ENCODE assay signal across 1 cellular context in genomic region chr7:1531263-1531978, GRCh38.
TF ChIP-seq lines count a peak whose summit lies in the region.

No MANE protein-coding gene starts in this region.

TF ChIP-seq in K562, 482 proteins besides CTCF, POLR2A, EP300 and RAD21:
- TF ChIP-seq MAX (CRISPR knock-in tag; IDR thresholded peaks at IDR 0.05) = peak; percentile 54; the same call in 1 of the 2 replicates
- 0 out of 2 replicates have a peak, but pooled peaks have one; percentile 44 for TF ChIP-seq USF1 (CRISPR knock-in tag; IDR thresholded peaks at IDR 0.05)
- 0 out of 4 replicates have a peak, but pooled peaks of 1 of the 2 experiments have one; percentile 36 for TF ChIP-seq MAZ (CRISPR knock-in tag; conservative IDR thresholded peaks at IDR 0.05 in 1 of 2, IDR thresholded peaks at IDR 0.05 in 1 of 2)
- TF ChIP-seq BHLHE40 (IDR thresholded peaks at IDR 0.05; ENCODE audit: low read length) = peak; percentile 57; the same call in 1 of the 2 replicates
- TF ChIP-seq CREM (IDR thresholded peaks at IDR 0.05; ENCODE audit: low read depth) = no peak; the same call in 1 of the 2 replicates
- peak; percentile 96 for TF ChIP-seq SAFB (IDR thresholded peaks at IDR 0.05; ENCODE audit: borderline replicate concordance, low read depth, low read length)
- TF ChIP-seq RBBP5 (IDR thresholded peaks at IDR 0.05; ENCODE audit: borderline replicate concordance, insufficient read depth, low read length, poor library complexity, severe bottlenecking) = peak; percentile 53
- TF ChIP-seq PCBP1 (IDR thresholded peaks at IDR 0.05; ENCODE audit: low read depth, low read length, poor library complexity, severe bottlenecking) = peak; percentile 47
- TF ChIP-seq KDM5B (IDR thresholded peaks at IDR 0.05; ENCODE audit: insufficient replicate concordance, low read depth, low read length) = peak; percentile 31
- TF ChIP-seq L3MBTL2 (IDR thresholded peaks at IDR 0.05) = peak; percentile 68
- TF ChIP-seq, protein P1, sequence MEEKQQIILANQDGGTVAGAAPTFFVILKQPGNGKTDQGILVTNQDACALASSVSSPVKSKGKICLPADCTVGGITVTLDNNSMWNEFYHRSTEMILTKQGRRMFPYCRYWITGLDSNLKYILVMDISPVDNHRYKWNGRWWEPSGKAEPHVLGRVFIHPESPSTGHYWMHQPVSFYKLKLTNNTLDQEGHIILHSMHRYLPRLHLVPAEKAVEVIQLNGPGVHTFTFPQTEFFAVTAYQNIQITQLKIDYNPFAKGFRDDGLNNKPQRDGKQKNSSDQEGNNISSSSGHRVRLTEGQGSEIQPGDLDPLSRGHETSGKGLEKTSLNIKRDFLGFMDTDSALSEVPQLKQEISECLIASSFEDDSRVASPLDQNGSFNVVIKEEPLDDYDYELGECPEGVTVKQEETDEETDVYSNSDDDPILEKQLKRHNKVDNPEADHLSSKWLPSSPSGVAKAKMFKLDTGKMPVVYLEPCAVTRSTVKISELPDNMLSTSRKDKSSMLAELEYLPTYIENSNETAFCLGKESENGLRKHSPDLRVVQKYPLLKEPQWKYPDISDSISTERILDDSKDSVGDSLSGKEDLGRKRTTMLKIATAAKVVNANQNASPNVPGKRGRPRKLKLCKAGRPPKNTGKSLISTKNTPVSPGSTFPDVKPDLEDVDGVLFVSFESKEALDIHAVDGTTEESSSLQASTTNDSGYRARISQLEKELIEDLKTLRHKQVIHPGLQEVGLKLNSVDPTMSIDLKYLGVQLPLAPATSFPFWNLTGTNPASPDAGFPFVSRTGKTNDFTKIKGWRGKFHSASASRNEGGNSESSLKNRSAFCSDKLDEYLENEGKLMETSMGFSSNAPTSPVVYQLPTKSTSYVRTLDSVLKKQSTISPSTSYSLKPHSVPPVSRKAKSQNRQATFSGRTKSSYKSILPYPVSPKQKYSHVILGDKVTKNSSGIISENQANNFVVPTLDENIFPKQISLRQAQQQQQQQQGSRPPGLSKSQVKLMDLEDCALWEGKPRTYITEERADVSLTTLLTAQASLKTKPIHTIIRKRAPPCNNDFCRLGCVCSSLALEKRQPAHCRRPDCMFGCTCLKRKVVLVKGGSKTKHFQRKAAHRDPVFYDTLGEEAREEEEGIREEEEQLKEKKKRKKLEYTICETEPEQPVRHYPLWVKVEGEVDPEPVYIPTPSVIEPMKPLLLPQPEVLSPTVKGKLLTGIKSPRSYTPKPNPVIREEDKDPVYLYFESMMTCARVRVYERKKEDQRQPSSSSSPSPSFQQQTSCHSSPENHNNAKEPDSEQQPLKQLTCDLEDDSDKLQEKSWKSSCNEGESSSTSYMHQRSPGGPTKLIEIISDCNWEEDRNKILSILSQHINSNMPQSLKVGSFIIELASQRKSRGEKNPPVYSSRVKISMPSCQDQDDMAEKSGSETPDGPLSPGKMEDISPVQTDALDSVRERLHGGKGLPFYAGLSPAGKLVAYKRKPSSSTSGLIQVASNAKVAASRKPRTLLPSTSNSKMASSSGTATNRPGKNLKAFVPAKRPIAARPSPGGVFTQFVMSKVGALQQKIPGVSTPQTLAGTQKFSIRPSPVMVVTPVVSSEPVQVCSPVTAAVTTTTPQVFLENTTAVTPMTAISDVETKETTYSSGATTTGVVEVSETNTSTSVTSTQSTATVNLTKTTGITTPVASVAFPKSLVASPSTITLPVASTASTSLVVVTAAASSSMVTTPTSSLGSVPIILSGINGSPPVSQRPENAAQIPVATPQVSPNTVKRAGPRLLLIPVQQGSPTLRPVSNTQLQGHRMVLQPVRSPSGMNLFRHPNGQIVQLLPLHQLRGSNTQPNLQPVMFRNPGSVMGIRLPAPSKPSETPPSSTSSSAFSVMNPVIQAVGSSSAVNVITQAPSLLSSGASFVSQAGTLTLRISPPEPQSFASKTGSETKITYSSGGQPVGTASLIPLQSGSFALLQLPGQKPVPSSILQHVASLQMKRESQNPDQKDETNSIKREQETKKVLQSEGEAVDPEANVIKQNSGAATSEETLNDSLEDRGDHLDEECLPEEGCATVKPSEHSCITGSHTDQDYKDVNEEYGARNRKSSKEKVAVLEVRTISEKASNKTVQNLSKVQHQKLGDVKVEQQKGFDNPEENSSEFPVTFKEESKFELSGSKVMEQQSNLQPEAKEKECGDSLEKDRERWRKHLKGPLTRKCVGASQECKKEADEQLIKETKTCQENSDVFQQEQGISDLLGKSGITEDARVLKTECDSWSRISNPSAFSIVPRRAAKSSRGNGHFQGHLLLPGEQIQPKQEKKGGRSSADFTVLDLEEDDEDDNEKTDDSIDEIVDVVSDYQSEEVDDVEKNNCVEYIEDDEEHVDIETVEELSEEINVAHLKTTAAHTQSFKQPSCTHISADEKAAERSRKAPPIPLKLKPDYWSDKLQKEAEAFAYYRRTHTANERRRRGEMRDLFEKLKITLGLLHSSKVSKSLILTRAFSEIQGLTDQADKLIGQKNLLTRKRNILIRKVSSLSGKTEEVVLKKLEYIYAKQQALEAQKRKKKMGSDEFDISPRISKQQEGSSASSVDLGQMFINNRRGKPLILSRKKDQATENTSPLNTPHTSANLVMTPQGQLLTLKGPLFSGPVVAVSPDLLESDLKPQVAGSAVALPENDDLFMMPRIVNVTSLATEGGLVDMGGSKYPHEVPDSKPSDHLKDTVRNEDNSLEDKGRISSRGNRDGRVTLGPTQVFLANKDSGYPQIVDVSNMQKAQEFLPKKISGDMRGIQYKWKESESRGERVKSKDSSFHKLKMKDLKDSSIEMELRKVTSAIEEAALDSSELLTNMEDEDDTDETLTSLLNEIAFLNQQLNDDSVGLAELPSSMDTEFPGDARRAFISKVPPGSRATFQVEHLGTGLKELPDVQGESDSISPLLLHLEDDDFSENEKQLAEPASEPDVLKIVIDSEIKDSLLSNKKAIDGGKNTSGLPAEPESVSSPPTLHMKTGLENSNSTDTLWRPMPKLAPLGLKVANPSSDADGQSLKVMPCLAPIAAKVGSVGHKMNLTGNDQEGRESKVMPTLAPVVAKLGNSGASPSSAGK (IDR thresholded peaks at IDR 0.05) = peak; percentile 61
- no peak for TF ChIP-seq PHB (CRISPR knock-in tag; IDR thresholded peaks at IDR 0.05)
- TF ChIP-seq ZBTB7A (IDR thresholded peaks at IDR 0.05; ENCODE audit: borderline replicate concordance, control insufficient read depth, low read depth, low read length) = peak; percentile 40; the same call in 1 of the 2 replicates
- 0 out of 2 replicates have a peak, but pooled peaks have one; percentile 14 for TF ChIP-seq MYC (IDR thresholded peaks at IDR 0.05; ENCODE audit: low read depth, low read length)
- TF ChIP-seq MYC (CRISPR knock-in tag; IDR thresholded peaks at IDR 0.05; ENCODE audit: borderline replicate concordance, low read depth) = no peak
- TF ChIP-seq, protein P2, sequence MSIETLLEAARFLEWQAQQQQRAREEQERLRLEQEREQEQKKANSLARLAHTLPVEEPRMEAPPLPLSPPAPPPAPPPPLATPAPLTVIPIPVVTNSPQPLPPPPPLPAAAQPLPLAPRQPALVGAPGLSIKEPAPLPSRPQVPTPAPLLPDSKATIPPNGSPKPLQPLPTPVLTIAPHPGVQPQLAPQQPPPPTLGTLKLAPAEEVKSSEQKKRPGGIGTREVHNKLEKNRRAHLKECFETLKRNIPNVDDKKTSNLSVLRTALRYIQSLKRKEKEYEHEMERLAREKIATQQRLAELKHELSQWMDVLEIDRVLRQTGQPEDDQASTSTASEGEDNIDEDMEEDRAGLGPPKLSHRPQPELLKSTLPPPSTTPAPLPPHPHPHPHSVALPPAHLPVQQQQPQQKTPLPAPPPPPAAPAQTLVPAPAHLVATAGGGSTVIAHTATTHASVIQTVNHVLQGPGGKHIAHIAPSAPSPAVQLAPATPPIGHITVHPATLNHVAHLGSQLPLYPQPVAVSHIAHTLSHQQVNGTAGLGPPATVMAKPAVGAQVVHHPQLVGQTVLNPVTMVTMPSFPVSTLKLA (conservative IDR thresholded peaks at IDR 0.05) = peak in 1 of 2 experiments; percentile 43; a peak in 1 of 4 replicates
- TF ChIP-seq HNRNPH1 (optimal IDR thresholded peaks at IDR 0.05; ENCODE audit: low read depth, low read length) = no peak
- peak; percentile 46; the same call in 1 of the 2 replicates for TF ChIP-seq POLR2G (IDR thresholded peaks at IDR 0.05; ENCODE audit: low read depth, low read length)
- TF ChIP-seq TRIM24 (IDR thresholded peaks at IDR 0.05) = no peak
- 0 out of 2 replicates have a peak, but pooled peaks have one; percentile 30 for TF ChIP-seq NR2C2 (CRISPR knock-in tag; IDR thresholded peaks at IDR 0.05)
- TF ChIP-seq NR2C2 (tag; IDR thresholded peaks at IDR 0.05) = no peak
- no peak for TF ChIP-seq HNRNPL (IDR thresholded peaks at IDR 0.05; ENCODE audit: low read depth, low read length)
- peak in 1 of 2 experiments; percentile 16; a peak in 1 of 4 replicates for TF ChIP-seq HDAC1 (IDR thresholded peaks at IDR 0.05)
- TF ChIP-seq CXXC5 (CRISPR knock-in tag; IDR thresholded peaks at IDR 0.05) = peak; percentile 11
- TF ChIP-seq, protein P3, sequence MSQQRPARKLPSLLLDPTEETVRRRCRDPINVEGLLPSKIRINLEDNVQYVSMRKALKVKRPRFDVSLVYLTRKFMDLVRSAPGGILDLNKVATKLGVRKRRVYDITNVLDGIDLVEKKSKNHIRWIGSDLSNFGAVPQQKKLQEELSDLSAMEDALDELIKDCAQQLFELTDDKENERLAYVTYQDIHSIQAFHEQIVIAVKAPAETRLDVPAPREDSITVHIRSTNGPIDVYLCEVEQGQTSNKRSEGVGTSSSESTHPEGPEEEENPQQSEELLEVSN (IDR thresholded peaks at IDR 0.05; ENCODE audit: borderline replicate concordance in 1 of 2, extremely low read depth in 1 of 2, insufficient read depth in 1 of 2, insufficient read length in 1 of 2, low read depth in 1 of 2, low read length in 1 of 2, poor library complexity in 1 of 2, severe bottlenecking in 1 of 2) = peak in 1 of 2 experiments; percentile 29
- TF ChIP-seq, protein P4, sequence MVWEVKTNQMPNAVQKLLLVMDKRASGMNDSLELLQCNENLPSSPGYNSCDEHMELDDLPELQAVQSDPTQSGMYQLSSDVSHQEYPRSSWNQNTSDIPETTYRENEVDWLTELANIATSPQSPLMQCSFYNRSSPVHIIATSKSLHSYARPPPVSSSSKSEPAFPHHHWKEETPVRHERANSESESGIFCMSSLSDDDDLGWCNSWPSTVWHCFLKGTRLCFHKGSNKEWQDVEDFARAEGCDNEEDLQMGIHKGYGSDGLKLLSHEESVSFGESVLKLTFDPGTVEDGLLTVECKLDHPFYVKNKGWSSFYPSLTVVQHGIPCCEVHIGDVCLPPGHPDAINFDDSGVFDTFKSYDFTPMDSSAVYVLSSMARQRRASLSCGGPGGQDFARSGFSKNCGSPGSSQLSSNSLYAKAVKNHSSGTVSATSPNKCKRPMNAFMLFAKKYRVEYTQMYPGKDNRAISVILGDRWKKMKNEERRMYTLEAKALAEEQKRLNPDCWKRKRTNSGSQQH (CRISPR knock-in tag; IDR thresholded peaks at IDR 0.05) = no peak
- TF ChIP-seq ARNT (IDR thresholded peaks at IDR 0.05) = no peak
- peak; percentile 51 for TF ChIP-seq SAP30 (IDR thresholded peaks at IDR 0.05; ENCODE audit: borderline replicate concordance, insufficient read depth, low read depth, low read length, poor library complexity, severe bottlenecking)
- peak; percentile 28; the same call in 1 of the 2 replicates for TF ChIP-seq SP1 (CRISPR knock-in tag; IDR thresholded peaks at IDR 0.05)
- peak; percentile 73; the same call in 1 of the 2 replicates for TF ChIP-seq ZC3H4 (CRISPR knock-in tag; IDR thresholded peaks at IDR 0.05; ENCODE audit: borderline replicate concordance)
- TF ChIP-seq RBFOX2 (IDR thresholded peaks at IDR 0.05; ENCODE audit: low read depth, low read length) = peak; percentile 73
